9 cellular contexts compared by ENCODE assay signal in the genomic region with DNA sequence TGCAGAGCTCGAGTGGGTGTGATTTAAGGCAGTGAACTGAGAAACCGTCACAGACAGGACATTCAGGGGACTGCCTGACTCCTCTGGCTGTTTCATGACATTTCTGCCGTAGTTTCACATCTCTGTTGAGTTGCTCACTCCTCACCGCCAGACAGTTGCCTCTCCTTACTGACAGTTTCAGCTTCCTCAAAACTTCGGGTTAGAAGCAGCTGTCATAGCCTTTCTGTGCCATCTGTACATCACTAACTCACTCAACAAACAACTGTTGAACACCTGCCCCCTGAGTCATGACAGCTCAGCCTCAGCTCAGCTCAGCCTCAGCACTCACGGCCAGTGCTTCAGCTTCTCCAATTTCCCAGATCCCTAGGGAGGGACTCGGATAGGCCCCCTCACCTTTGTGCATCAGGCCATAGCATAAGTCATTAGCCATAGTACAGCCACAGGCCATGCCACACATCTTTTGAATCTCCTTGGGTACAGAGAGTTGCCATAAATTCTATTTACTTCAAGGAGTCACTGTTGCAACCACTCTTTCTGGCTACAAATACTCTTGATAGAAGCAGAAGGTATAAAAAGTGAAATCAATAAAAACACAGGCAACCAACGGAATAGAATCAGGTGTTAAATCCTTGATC.
DNase-seq lines count a peak whose midpoint lies in the region; ATAC-seq and TF ChIP-seq lines count a peak whose summit lies in the region.
"Had no signal": no experiment of that assay in that cellular context is flagged by ENCODE, and none has a peak within 500 bp of the region (broad histone marks: within the 10 kb centered on the region; RNA-seq: fewer than 3 reads in every experiment).

No MANE protein-coding gene starts in this region.

- H3K27me3 Mint-ChIP-seq in stimulated activated naive B cell treated with anti-CD40 and anti-IgM and Interleukin-4, amounts not matched to agents 10 μg/mL and 1 μg/mL and 100 μg/mL, for 72 hours, result no peaks in the 10 kb centered on the region

- no peak for TF ChIP-seq CTCF in GM12864 (IDR thresholded peaks at IDR 0.05; ENCODE audit: low read depth, low read length, missing control alignments)

- peaks cover 21 to 29% of the 10 kb centered on the region in 2 donors for H3K4me1 Mint-ChIP-seq in stimulated activated naive B cell treated with anti-CD40 and anti-IgM and Interleukin-4, amounts not matched to agents 10 μg/mL and 1 μg/mL and 100 μg/mL, for 72 hours

- peaks cover 10 to 13% of the 10 kb centered on the region in 2 donors for H3K36me3 Mint-ChIP-seq in stimulated activated naive B cell treated with anti-CD40 and anti-IgM and Interleukin-4, amounts not matched to agents 10 μg/mL and 1 μg/mL and 100 μg/mL, for 72 hours

- peak overlapping the region; percentile 67 to 69 for H3K4me3 Mint-ChIP-seq in stimulated activated naive B cell treated with anti-CD40 and anti-IgM and Interleukin-4, amounts not matched to agents 10 μg/mL and 1 μg/mL and 100 μg/mL, for 72 hours

- H3K4me3 ChIP-seq in GM12864 (ENCODE audit: low read depth, low read length), result no peak overlapping the region; the same call in 1 of the 2 replicates

- DNase-seq in GM12864 (ENCODE audit: low read depth) (peak; percentile 93), NCI-H146 (lab: John Stamatoyannopoulos, UW) (no peak), OCI-M1 (lab: John Stamatoyannopoulos, UW) (no peak)
- peak; percentile 31 to 32 for DNase-seq in activated T-cell treated with anti-CD3 and anti-CD28 coated beads, Interleukin-2, amount 50 U/mL, for 48 hours
- peak; percentile 88 for DNase-seq in stimulated activated naive B cell treated with anti-CD40 and anti-IgM and Interleukin-4, amounts not matched to agents 10 μg/mL and 1 μg/mL and 100 μg/mL, for 72 hours
- DNase-seq in stimulated activated CD4-positive, alpha-beta T cell treated with anti-CD3 and anti-CD28 coated beads, Interleukin-2, amount 100 ng/mL, for 48 hours, result no peak

- H3K27ac Mint-ChIP-seq in stimulated activated naive B cell treated with anti-CD40 and anti-IgM and Interleukin-4, amounts not matched to agents 10 μg/mL and 1 μg/mL and 100 μg/mL, for 72 hours, result peak overlapping the region; percentile 98

- ATAC-seq in GM19455 (IDR thresholded peaks at IDR 0.05; ENCODE audit: unreplicated experiment), result peak; percentile 90
- ATAC-seq in HG03442 (IDR thresholded peaks at IDR 0.05; ENCODE audit: unreplicated experiment), result peak; percentile 87
- ATAC-seq in stimulated activated naive B cell treated with anti-CD40 and anti-IgM and Interleukin-4, amounts not matched to agents 10 μg/mL and 1 μg/mL and 100 μg/mL, for 72 hours (replicated peaks), result peak; percentile 89 to 92
- ATAC-seq: HCT116 had no signal

- H3K9me3 Mint-ChIP-seq in stimulated activated naive B cell treated with anti-CD40 and anti-IgM and Interleukin-4, amounts not matched to agents 10 μg/mL and 1 μg/mL and 100 μg/mL, for 72 hours, result peaks cover 0 to 3% of the 10 kb centered on the region in 2 donors

Comparison
In these comparisons a context has a peak if more than half of its experiments do, and no peak if none do; other contexts are left out.
1. DNase-seq: peak in GM12864 (single experiment), activated T-cell treated with anti-CD3 and anti-CD28 coated beads, Interleukin-2, amount 50 U/mL, for 48 hours (2 of 2) and stimulated activated naive B cell treated with anti-CD40 and anti-IgM and Interleukin-4, amounts not matched to agents 10 μg/mL and 1 μg/mL and 100 μg/mL, for 72 hours (single experiment); none in stimulated activated CD4-positive, alpha-beta T cell treated with anti-CD3 and anti-CD28 coated beads, Interleukin-2, amount 100 ng/mL, for 48 hours (0 of 2), NCI-H146 (single experiment) and OCI-M1 (single experiment).
2. Peak in every context shown above with its lines, with median percentiles within 50 percentile points of each other: ATAC-seq.